8 cellular contexts compared by ENCODE assay signal in the genomic region with DNA sequence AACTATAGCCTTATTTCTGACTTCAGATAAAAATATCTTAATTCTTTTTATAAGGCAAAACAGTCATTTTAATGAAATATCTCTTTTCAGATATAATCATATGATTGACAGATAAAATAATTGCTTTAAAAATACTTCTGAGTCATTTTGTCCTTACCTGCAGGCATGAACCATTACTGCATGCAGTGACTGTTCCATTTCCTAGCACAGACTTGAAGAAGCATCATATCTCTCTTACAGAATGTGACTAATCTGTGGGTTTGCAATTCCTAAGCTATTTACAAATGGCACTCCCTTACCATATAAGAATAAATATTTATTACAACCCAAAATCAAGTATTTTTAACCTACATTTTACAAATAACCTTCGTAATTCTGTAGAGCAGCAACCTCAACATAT.
DNase-seq lines count a peak whose midpoint lies in the region; ATAC-seq and TF ChIP-seq lines count a peak whose summit lies in the region.

No MANE protein-coding gene starts in this region.

- intact Hi-C loops in CD4-positive, alpha-beta T cell (cut with DNase I, micrococcal nuclease): loop anchor here in 1 of 2 experiments (5.0 kb wide), 2 partner anchors 34 to 56 kb away; no protein-coding TSS in a partner anchor
- intact Hi-C loops in spleen (cut with DNase I; ENCODE audit: low total_unique reads): no loop called here

- POLR2A ChIA-PET in CD4-positive, alpha-beta T cell (lab: Charles Lee): interaction anchor here (0.6 to 1.8 kb wide), 9 partner anchors 32 to 263 kb away, joined by 3 to 12 read pairs (median 3); a partner anchor contains a TSS

- peaks cover 81% of the 10 kb centered on the region for H3K4me1 Mint-ChIP-seq in CD4-positive, alpha-beta T cell (ENCODE audit: low read depth)
- peaks cover 57% of the 10 kb centered on the region for H3K4me1 Mint-ChIP-seq in glutamatergic neuron (ENCODE audit: low read depth, unreplicated experiment)

- peak; percentile 68 for ATAC-seq in CD4-positive, alpha-beta T cell (ENCODE audit: poor library complexity)
- ATAC-seq in HG02759 (IDR thresholded peaks at IDR 0.05; ENCODE audit: unreplicated experiment) (peak; percentile 42), GM18861 (IDR thresholded peaks at IDR 0.05; ENCODE audit: unreplicated experiment) (no peak)

- peak overlapping the region; percentile 90 for H3K4me3 Mint-ChIP-seq in CD4-positive, alpha-beta T cell
- H3K4me3 Mint-ChIP-seq in glutamatergic neuron (ENCODE audit: unreplicated experiment): peak overlapping the region; percentile 89

- H3K36me3 ChIP-seq in spleen: no peaks in the 10 kb centered on the region

- H3K27ac ChIP-seq in CD4-positive, alpha-beta T cell (ENCODE audit: low read depth, low read length): no peak overlapping the region
- H3K27ac ChIP-seq in spleen: peak overlapping the region in 7 of 8 donors; percentile 68 to 81 (median 77)

- H3K36me3 Mint-ChIP-seq in CD4-positive, alpha-beta T cell (ENCODE audit: low read depth): no peaks in the 10 kb centered on the region
- H3K36me3 Mint-ChIP-seq in glutamatergic neuron (ENCODE audit: unreplicated experiment): no peaks in the 10 kb centered on the region

- H3K9me3 ChIP-seq in CD4-positive, alpha-beta T cell (ENCODE audit: control insufficient read depth, low read length): no peaks in the 10 kb centered on the region
- H3K9me3 ChIP-seq in spleen: no peaks in the 10 kb centered on the region

- H3K27me3 Mint-ChIP-seq in CD4-positive, alpha-beta T cell: no peaks in the 10 kb centered on the region
- peaks cover 5% of the 10 kb centered on the region for H3K27me3 Mint-ChIP-seq in glutamatergic neuron (ENCODE audit: unreplicated experiment)

- CTCF ChIA-PET in CD4-positive, alpha-beta T cell (lab: Charles Lee): interaction anchor here (0.6 to 1.5 kb wide), 6 partner anchors 11 to 263 kb away, joined by 3 to 4 read pairs (median 3); a partner anchor contains a TSS

- H3K9me3 Mint-ChIP-seq in CD4-positive, alpha-beta T cell: no peaks in the 10 kb centered on the region
- peaks cover 8% of the 10 kb centered on the region for H3K9me3 Mint-ChIP-seq in glutamatergic neuron (ENCODE audit: unreplicated experiment)

- no peak for TF ChIP-seq CTCF in CD4-positive, alpha-beta T cell (IDR thresholded peaks at IDR 0.05)
- TF ChIP-seq CTCF in WI38 (IDR thresholded peaks at IDR 0.05; ENCODE audit: low read depth, low read length) (no peak), glutamatergic neuron (IDR thresholded peaks at IDR 0.05; ENCODE audit: partially characterized antibody, unreplicated experiment) (peak; percentile 25), spleen (IDR thresholded peaks at IDR 0.05 in 8 of 11, conservative IDR thresholded peaks at IDR 0.05 in 3 of 11) (no peak)

- peak overlapping the region; percentile 51 for H3K4me3 ChIP-seq in WI38 (ENCODE audit: low read depth, low read length)
- H3K4me3 ChIP-seq in spleen: peak overlapping the region; percentile 18 to 63 (median 36)

- peak overlapping the region; percentile 78 for H3K27ac Mint-ChIP-seq in CD4-positive, alpha-beta T cell
- peak overlapping the region; percentile 75 for H3K27ac Mint-ChIP-seq in glutamatergic neuron (ENCODE audit: unreplicated experiment)

- no peaks in the 10 kb centered on the region for H3K27me3 ChIP-seq in CD4-positive, alpha-beta T cell (ENCODE audit: control insufficient read depth, insufficient read depth, low read length)
- H3K27me3 ChIP-seq in spleen (replicated peaks in 1 of 7): no peaks in the 10 kb centered on the region

- WGBS in spleen, 5 donors: 14 to 31% (median 27%) methylated on average over 1 of the region's 1 CpG

- no peak for DNase-seq in CD4-positive, alpha-beta T cell
- no peak for DNase-seq in glutamatergic neuron
- no peak for DNase-seq in spleen
- no peak for DNase-seq in COLO829 (ENCODE audit: low spot score)
- DNase-seq in NOMO-1 treated with DMSO at 0.1 percent for 48 hours (lab: John Stamatoyannopoulos, UW; ENCODE audit: unreplicated experiment): no peak

- H3K4me1 ChIP-seq in spleen: peaks cover 25 to 57% (median 40%) of the 10 kb centered on the region in 6 donors

- no peak for TF ChIP-seq POLR2A in spleen (IDR thresholded peaks at IDR 0.05)
